ENCODE assay signal across 11 cellular contexts in genomic region chr1:72397786-72398185, GRCh38.
DNase-seq lines count a peak whose midpoint lies in the region; ATAC-seq lines count a peak whose summit lies in the region.
"Had no signal": no experiment of that assay in that cellular context is flagged by ENCODE, and none has a peak within 500 bp of the region (broad histone marks: within the 10 kb centered on the region; RNA-seq: fewer than 3 reads in every experiment).

No MANE protein-coding gene starts in this region.

- H3K27me3 ChIP-seq in MG63, result no peaks in the 10 kb centered on the region
- no peaks in the 10 kb centered on the region for H3K27me3 ChIP-seq in mesenchymal stem cell (ENCODE audit: control insufficient read depth in 1 of 2, insufficient read depth in 1 of 2, low read length in 2 of 2)

- no peak for ATAC-seq in GM21619 (IDR thresholded peaks at IDR 0.05; ENCODE audit: unreplicated experiment)
- no peak for ATAC-seq in HG02571 (IDR thresholded peaks at IDR 0.05; ENCODE audit: unreplicated experiment)

- H3K9me3 ChIP-seq in MG63 (0 out of 2 replicates have a peak, but pooled peaks cover 2% of the 10 kb centered on the region), mesenchymal stem cell (ENCODE audit: control insufficient read depth, low read length) (no peaks in the 10 kb centered on the region)

- no peak overlapping the region for H2BK15ac ChIP-seq in mesenchymal stem cell (ENCODE audit: low read depth, poor library complexity, severe bottlenecking)

- no peak overlapping the region for H2BK5ac ChIP-seq in mesenchymal stem cell (ENCODE audit: low read depth, low read length, poor library complexity, severe bottlenecking)

- H3K4me3 ChIP-seq in MG63, result no peak overlapping the region
- no peak overlapping the region for H3K4me3 ChIP-seq in mesenchymal stem cell (ENCODE audit: insufficient read depth in 1 of 2, low read depth in 1 of 2, low read length in 2 of 2)

- no peak overlapping the region for H3K4me2 ChIP-seq in mesenchymal stem cell (ENCODE audit: low read length, poor library complexity, severe bottlenecking)

- no peaks in the 10 kb centered on the region for H3K4me1 ChIP-seq in mesenchymal stem cell (ENCODE audit: control insufficient read depth, insufficient read depth, low read depth, low read length)

- H3K23ac ChIP-seq in mesenchymal stem cell (ENCODE audit: low read length in 2 of 2), result no peak overlapping the region

- no peak overlapping the region for H2AFZ ChIP-seq in mesenchymal stem cell (ENCODE audit: low read depth, low read length)

- no peak overlapping the region for H4K8ac ChIP-seq in mesenchymal stem cell (ENCODE audit: low read length)

- H3K14ac ChIP-seq in mesenchymal stem cell (ENCODE audit: low read length in 2 of 2), result no peak overlapping the region

- no peak overlapping the region for H2BK120ac ChIP-seq in mesenchymal stem cell (ENCODE audit: low read depth, low read length)

- no peak overlapping the region for H3K9ac ChIP-seq in mesenchymal stem cell (ENCODE audit: low read length)

- H3K36me3 ChIP-seq in MG63 (no peaks in the 10 kb centered on the region), mesenchymal stem cell (ENCODE audit: control insufficient read depth in 1 of 2, insufficient read depth in 2 of 2, low read depth in 1 of 2, low read length in 2 of 2) (no peaks in the 10 kb centered on the region)

- H3K27ac ChIP-seq in mesenchymal stem cell (ENCODE audit: low read length, poor library complexity, severe bottlenecking), result no peak overlapping the region

- peak; percentile 68 for DNase-seq in DMS53 (lab: John Stamatoyannopoulos, UW)
- peak; percentile 65 for DNase-seq in MG63
- peak; percentile 79 for DNase-seq in amniotic epithelial cell (ENCODE audit: low read depth)
- DNase-seq in mesenchymal stem cell, result peak; percentile 24
- no peak for DNase-seq in iPS-NIHi7 (ENCODE audit: extremely low spot score)
- no peak for DNase-seq in stimulated activated CD4-positive, alpha-beta T cell treated with anti-CD3 and anti-CD28 coated beads, Interleukin-15, amount 100 ng/mL, for 24 hours
- DNase-seq: activated CD4-positive, alpha-beta memory T cell treated with anti-CD3 and anti-CD28 coated beads, Interleukin-2, amount 10 ng/mL, durations not matched to agents 7 days and 5 days; cerebellar nuclear complex; nucleus accumbens had no signal

- H4K91ac ChIP-seq in mesenchymal stem cell (ENCODE audit: low read length), result no peak overlapping the region

- no peak overlapping the region for H3K4ac ChIP-seq in mesenchymal stem cell (ENCODE audit: low read depth in 1 of 2, low read length in 2 of 2)

- H3K79me1 ChIP-seq in mesenchymal stem cell (replicated peaks; ENCODE audit: low read length, poor library complexity, severe bottlenecking), result peaks cover 1% of the 10 kb centered on the region

- no peak overlapping the region for H3K18ac ChIP-seq in mesenchymal stem cell (ENCODE audit: low read depth in 1 of 2, low read length in 2 of 2)

- H2AK5ac ChIP-seq in mesenchymal stem cell (ENCODE audit: low read length, severe bottlenecking), result no peak overlapping the region

- no peak overlapping the region for H2BK12ac ChIP-seq in mesenchymal stem cell (ENCODE audit: low read length in 2 of 2)

Comparison
In these comparisons a context has a peak if more than half of its experiments do, and no peak if none do; other contexts are left out.
1. DNase-seq: peak in DMS53 (single experiment), MG63 (single experiment), amniotic epithelial cell (single experiment) and mesenchymal stem cell (single experiment); none in iPS-NIHi7 (single experiment) and stimulated activated CD4-positive, alpha-beta T cell treated with anti-CD3 and anti-CD28 coated beads, Interleukin-15, amount 100 ng/mL, for 24 hours (single experiment).